ENCODE assay signal across 16 cellular contexts in genomic region chr3:144502398-144502797, GRCh38.
DNase-seq lines count a peak whose midpoint lies in the region; ATAC-seq and TF ChIP-seq lines count a peak whose summit lies in the region.
"Had no signal": no experiment of that assay in that cellular context is flagged by ENCODE, and none has a peak within 500 bp of the region (broad histone marks: within the 10 kb centered on the region; RNA-seq: fewer than 3 reads in every experiment).

No MANE protein-coding gene starts in this region.

- no peak overlapping the region for H3K4me3 ChIP-seq in ectodermal cell (ENCODE audit: insufficient read depth, low read depth, low read length)
- H3K4me3 ChIP-seq in neural cell (ENCODE audit: low read length): peak overlapping the region; percentile 38

- H3K36me3 ChIP-seq in ectodermal cell (ENCODE audit: control insufficient read depth, insufficient read depth, low read length): no peaks in the 10 kb centered on the region
- no peaks in the 10 kb centered on the region for H3K36me3 ChIP-seq in neural cell (ENCODE audit: insufficient read depth, low read length)

- H3K9me2 ChIP-seq in neural cell (ENCODE audit: insufficient read depth, low read length): no peaks in the 10 kb centered on the region

- TF ChIP-seq CTCF in H9 (conservative IDR thresholded peaks at IDR 0.05) (no peak), neural cell (IDR thresholded peaks at IDR 0.05; ENCODE audit: poor library complexity, severe bottlenecking) (no peak)

- H3K79me2 ChIP-seq in H9 (ENCODE audit: insufficient read depth, low read length) (no peaks in the 10 kb centered on the region), neural cell (replicated peaks; ENCODE audit: insufficient read depth, low read length) (no peaks in the 10 kb centered on the region)

- H2BK15ac ChIP-seq in H9 (ENCODE audit: low read depth, low read length): no peak overlapping the region

- H4K91ac ChIP-seq in H9 (ENCODE audit: insufficient read length, low read depth, low read length): no peak overlapping the region

- H3K9me3 ChIP-seq in H9 (ENCODE audit: control insufficient read depth, low read depth, low read length) (no peaks in the 10 kb centered on the region), ectodermal cell (ENCODE audit: control insufficient read depth, low read length) (no peaks in the 10 kb centered on the region), neural cell (ENCODE audit: low read length) (no peaks in the 10 kb centered on the region)

- H3K9ac ChIP-seq in H9 (ENCODE audit: extremely low read depth, insufficient read length, low read length) (no peak overlapping the region), neural cell (ENCODE audit: low read length) (peak overlapping the region; percentile 6)

- no peak overlapping the region for H4K8ac ChIP-seq in H9 (replicated peaks; ENCODE audit: insufficient read length, low read depth, low read length)

- H3K27me3 Mint-ChIP-seq in H9 (ENCODE audit: low read depth): no peaks in the 10 kb centered on the region
- H3K27me3 Mint-ChIP-seq: B cell; CD4-positive, alpha-beta T cell had no signal

- peaks cover 8 to 12% of the 10 kb centered on the region in 2 experiments for H3K4me1 Mint-ChIP-seq in H9
- H3K4me1 Mint-ChIP-seq: B cell had no signal

- no peaks in the 10 kb centered on the region for H3K9me3 Mint-ChIP-seq in H9
- H3K9me3 Mint-ChIP-seq: CD4-positive, alpha-beta T cell had no signal

- H3K27me3 ChIP-seq in H9 (ENCODE audit: insufficient read depth, low read length) (no peaks in the 10 kb centered on the region), ectodermal cell (ENCODE audit: control insufficient read depth, insufficient read depth, low read length, poor library complexity, severe bottlenecking) (no peaks in the 10 kb centered on the region), neural cell (ENCODE audit: insufficient read depth, low read depth, low read length) (no peaks in the 10 kb centered on the region)

- H3K4me2 ChIP-seq in H9 (ENCODE audit: insufficient read depth, insufficient read length, low read length): no peak overlapping the region
- H3K4me2 ChIP-seq in neural cell (ENCODE audit: low read length): peak overlapping the region; percentile 43

- H3K27ac Mint-ChIP-seq in H9: peak overlapping the region in 2 of 3 experiments; percentile 57 to 92; a peak in 2 of 7 replicates
- H3K27ac Mint-ChIP-seq: B cell; CD4-positive, alpha-beta T cell had no signal

- H3K56ac ChIP-seq in H9 (ENCODE audit: insufficient read length, low read depth, low read length): no peak overlapping the region

- no peak overlapping the region for H3K4ac ChIP-seq in H9 (ENCODE audit: low read depth, low read length)

- no peak for ATAC-seq in left lobe of liver

- H2BK5ac ChIP-seq in H9 (ENCODE audit: insufficient read length, low read length): no peak overlapping the region

- no peak overlapping the region for H2BK20ac ChIP-seq in H9 (ENCODE audit: low read depth, low read length, poor library complexity, severe bottlenecking)

- peak overlapping the region; percentile 32 for H2AFZ ChIP-seq in H9 (ENCODE audit: low read length)
- H2AFZ ChIP-seq in neural cell (ENCODE audit: low read depth, low read length): no peak overlapping the region

- H2BK120ac ChIP-seq in H9 (ENCODE audit: low read depth, low read length, poor library complexity, severe bottlenecking): no peak overlapping the region

- peak overlapping the region; percentile 36 for H3T11ph ChIP-seq in H9 (ENCODE audit: low read length)

- no peak overlapping the region for H4K5ac ChIP-seq in H9 (ENCODE audit: insufficient read length, low read depth, low read length)

- H3K4me1 ChIP-seq in H9 (ENCODE audit: insufficient read depth, low read length) (no peaks in the 10 kb centered on the region), ectodermal cell (ENCODE audit: control insufficient read depth, insufficient read depth, low read length) (no peaks in the 10 kb centered on the region)

- no peak overlapping the region for H3K14ac ChIP-seq in H9 (ENCODE audit: insufficient read depth, low read length)

- peak; percentile 51 for TF ChIP-seq EP300 in neural cell (conservative IDR thresholded peaks at IDR 0.05; ENCODE audit: poor library complexity, severe bottlenecking)

- no peaks in the 10 kb centered on the region for H3K23me2 ChIP-seq in H9 (ENCODE audit: insufficient read length, low read depth, low read length, poor library complexity, severe bottlenecking)

- H2AK5ac ChIP-seq in H9 (ENCODE audit: insufficient read length, low read length): no peak overlapping the region

- H4K20me1 ChIP-seq in H9 (ENCODE audit: control insufficient read depth, insufficient read depth, insufficient read length) (no peaks in the 10 kb centered on the region), neural cell (ENCODE audit: insufficient read depth) (no peaks in the 10 kb centered on the region)

- H3K36me3 Mint-ChIP-seq in H9 (ENCODE audit: insufficient read depth in 1 of 3, low read depth in 3 of 3): no peaks in the 10 kb centered on the region

- no peak overlapping the region for H3K18ac ChIP-seq in H9 (ENCODE audit: insufficient read length, low read depth, low read length)

- no peak for TF ChIP-seq RAD21 in neural cell (conservative IDR thresholded peaks at IDR 0.05)

- H3F3A ChIP-seq in neural cell (ENCODE audit: insufficient read depth, low read length, poor library complexity, severe bottlenecking): peaks cover 11% of the 10 kb centered on the region

- H3K27ac ChIP-seq in H9 (ENCODE audit: insufficient read length, low read depth, low read length) (no peak overlapping the region), ectodermal cell (ENCODE audit: insufficient read depth, low read depth, low read length, poor library complexity, severe bottlenecking) (peak overlapping the region; percentile 0), neural cell (ENCODE audit: low read length) (peak overlapping the region; percentile 77)

- peak; percentile 44 for DNase-seq in ELF-1 (ENCODE audit: low read depth, low spot score)
- no peak for DNase-seq in H9
- no peak for DNase-seq in RPMI8226
- no peak for DNase-seq in anterior cingulate cortex (lab: John Stamatoyannopoulos, UW)
- no peak for DNase-seq in NCI-H2081 (lab: John Stamatoyannopoulos, UW)
- DNase-seq in left lobe of liver (ENCODE audit: low spot score): no peak
- DNase-seq: C1 segment of cervical spinal cord; CD4-positive, alpha-beta T cell; DMS153; DMS79 treated with DMSO at 0.1 percent for 48 hours; EL; GF-D8; IMR-90 had no signal

- no peaks in the 10 kb centered on the region for H3K79me1 ChIP-seq in H9 (ENCODE audit: insufficient read depth, low read depth, low read length, poor library complexity, severe bottlenecking)

- H2BK12ac ChIP-seq in H9 (ENCODE audit: insufficient read length, low read depth, low read length): no peak overlapping the region

- no peak overlapping the region for H3K4me3 Mint-ChIP-seq in H9
- H3K4me3 Mint-ChIP-seq: B cell; CD4-positive, alpha-beta T cell had no signal

- WGBS in H9 (ENCODE audit: extremely low coverage, insufficient read length, low lambda C conversion rate): no CpG with 5 or more reads among the region's 4 CpGs
- 31 to 32% methylated on average over 4 of the region's 4 CpGs for WGBS in ectodermal cell, 2 experiments

- H3K23ac ChIP-seq in H9 (ENCODE audit: insufficient read length, low read depth, low read length): no peak overlapping the region

TF ChIP-seq in neural cell, 6 proteins besides CTCF, POLR2A, EP300 and RAD21:
- TF ChIP-seq, protein P1, sequence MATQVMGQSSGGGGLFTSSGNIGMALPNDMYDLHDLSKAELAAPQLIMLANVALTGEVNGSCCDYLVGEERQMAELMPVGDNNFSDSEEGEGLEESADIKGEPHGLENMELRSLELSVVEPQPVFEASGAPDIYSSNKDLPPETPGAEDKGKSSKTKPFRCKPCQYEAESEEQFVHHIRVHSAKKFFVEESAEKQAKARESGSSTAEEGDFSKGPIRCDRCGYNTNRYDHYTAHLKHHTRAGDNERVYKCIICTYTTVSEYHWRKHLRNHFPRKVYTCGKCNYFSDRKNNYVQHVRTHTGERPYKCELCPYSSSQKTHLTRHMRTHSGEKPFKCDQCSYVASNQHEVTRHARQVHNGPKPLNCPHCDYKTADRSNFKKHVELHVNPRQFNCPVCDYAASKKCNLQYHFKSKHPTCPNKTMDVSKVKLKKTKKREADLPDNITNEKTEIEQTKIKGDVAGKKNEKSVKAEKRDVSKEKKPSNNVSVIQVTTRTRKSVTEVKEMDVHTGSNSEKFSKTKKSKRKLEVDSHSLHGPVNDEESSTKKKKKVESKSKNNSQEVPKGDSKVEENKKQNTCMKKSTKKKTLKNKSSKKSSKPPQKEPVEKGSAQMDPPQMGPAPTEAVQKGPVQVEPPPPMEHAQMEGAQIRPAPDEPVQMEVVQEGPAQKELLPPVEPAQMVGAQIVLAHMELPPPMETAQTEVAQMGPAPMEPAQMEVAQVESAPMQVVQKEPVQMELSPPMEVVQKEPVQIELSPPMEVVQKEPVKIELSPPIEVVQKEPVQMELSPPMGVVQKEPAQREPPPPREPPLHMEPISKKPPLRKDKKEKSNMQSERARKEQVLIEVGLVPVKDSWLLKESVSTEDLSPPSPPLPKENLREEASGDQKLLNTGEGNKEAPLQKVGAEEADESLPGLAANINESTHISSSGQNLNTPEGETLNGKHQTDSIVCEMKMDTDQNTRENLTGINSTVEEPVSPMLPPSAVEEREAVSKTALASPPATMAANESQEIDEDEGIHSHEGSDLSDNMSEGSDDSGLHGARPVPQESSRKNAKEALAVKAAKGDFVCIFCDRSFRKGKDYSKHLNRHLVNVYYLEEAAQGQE (IDR thresholded peaks at IDR 0.05; ENCODE audit: borderline replicate concordance): peak; percentile 50
- TF ChIP-seq POLR2AphosphoS5 (IDR thresholded peaks at IDR 0.05) (peak; percentile 22), TAF1 (IDR thresholded peaks at IDR 0.05; ENCODE audit: low read depth) (no peak)
